In the genomic region with DNA sequence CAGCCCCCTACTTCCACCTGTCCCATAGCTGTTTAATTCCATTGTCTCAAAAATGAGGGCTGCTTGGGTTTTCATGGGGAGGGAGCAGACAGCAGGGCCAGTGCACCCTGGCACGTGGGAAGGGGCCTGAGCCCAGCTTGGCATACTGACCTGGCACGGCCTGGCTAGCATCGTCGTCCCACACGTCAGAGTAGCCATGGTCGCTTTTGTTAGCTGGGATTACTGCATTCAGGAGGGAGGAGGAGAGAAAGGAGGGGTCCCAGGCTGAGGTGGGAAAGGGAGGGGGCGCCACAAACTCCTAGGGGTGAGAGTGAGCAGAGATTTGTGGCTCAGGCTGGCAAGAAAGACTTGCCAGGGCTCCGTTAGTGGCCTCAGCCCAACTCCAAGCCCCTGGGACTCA, we compare ENCODE assay signal across 23 cellular contexts.
"Had no signal": no experiment of that assay in that cellular context is flagged by ENCODE, and none has a peak within 500 bp of the region (broad histone marks: within the 10 kb centered on the region; RNA-seq: fewer than 3 reads in every experiment).

No MANE protein-coding gene starts in this region.

- ATAC-seq: activated CD4-positive, alpha-beta T cell treated with anti-CD3 and anti-CD28 coated beads for 36 hours; activated T-cell treated with anti-CD3 and anti-CD28 coated beads, Interleukin-2, amount 50 U/mL, for 4 hours; esophagus mucosa; left cardiac atrium had no signal

- H3K27me3 Mint-ChIP-seq: activated B cell treated with CpG ODN at 0.5 μM for 24 hours; activated CD4-positive, alpha-beta T cell treated with anti-CD3 and anti-CD28 coated beads for 36 hours; activated naive CD8-positive, alpha-beta T cell treated with anti-CD3 and anti-CD28 coated beads for 36 hours; naive B cell had no signal

- H3K27ac Mint-ChIP-seq: activated B cell treated with CpG ODN at 0.5 μM for 24 hours; activated CD4-positive, alpha-beta T cell treated with anti-CD3 and anti-CD28 coated beads for 36 hours; activated naive CD8-positive, alpha-beta T cell treated with anti-CD3 and anti-CD28 coated beads for 36 hours; dendritic cell treated with granulocyte-macrophage colony-stimulating factor and Interleukin-4, amounts not matched to agents 40 ng/mL and 50 ng/mL, for 4 days; naive B cell; type B pancreatic cell had no signal

- H3K9me3 Mint-ChIP-seq: activated B cell treated with CpG ODN at 0.5 μM for 24 hours; activated naive CD8-positive, alpha-beta T cell treated with anti-CD3 and anti-CD28 coated beads for 36 hours; activated T-cell treated with anti-CD3 and anti-CD28 coated beads, Interleukin-2, amount 50 U/mL, for 4 hours; dendritic cell treated with granulocyte-macrophage colony-stimulating factor and Interleukin-4, amounts not matched to agents 40 ng/mL and 50 ng/mL, for 4 days; naive B cell; type B pancreatic cell had no signal

- H3K27me3 ChIP-seq: hepatocyte, vagina had no signal

- H3K79me2 ChIP-seq: hepatocyte had no signal

- H3K27ac ChIP-seq: cardiac muscle cell, hepatocyte, thoracic aorta, vagina had no signal

- H3K4me3 Mint-ChIP-seq: activated B cell treated with CpG ODN at 0.5 μM for 24 hours; activated CD4-positive, alpha-beta T cell treated with anti-CD3 and anti-CD28 coated beads for 36 hours; activated naive CD8-positive, alpha-beta T cell treated with anti-CD3 and anti-CD28 coated beads for 36 hours; activated T-cell treated with anti-CD3 and anti-CD28 coated beads, Interleukin-2, amount 50 U/mL, for 4 hours; dendritic cell treated with granulocyte-macrophage colony-stimulating factor and Interleukin-4, amounts not matched to agents 40 ng/mL and 50 ng/mL, for 4 days; naive B cell; type B pancreatic cell had no signal

- H3K36me3 ChIP-seq: cardiac muscle cell, thoracic aorta, vagina had no signal

- FAIRE-seq: endothelial cell of umbilical vein had no signal

- H3K4me2 ChIP-seq: hepatocyte had no signal

- DNase-seq: activated B cell treated with CpG ODN at 0.5 μM for 24 hours; activated CD4-positive, alpha-beta T cell treated with anti-CD3 and anti-CD28 coated beads for 36 hours; activated CD4-positive, alpha-beta T cell treated with anti-CD3 and anti-CD28 coated beads, Interleukin-2, amount 50 U/mL, for 48 hours; activated CD8-positive, alpha-beta memory T cell treated with anti-CD3 and anti-CD28 coated beads, Interleukin-2, amount 50 U/mL, for 48 hours; activated naive CD4-positive, alpha-beta T cell treated with Interleukin-2 at 50 U/mL for 16 hours; activated naive CD8-positive, alpha-beta T cell treated with anti-CD3 and anti-CD28 coated beads for 36 hours; activated T-cell treated with anti-CD3 and anti-CD28 coated beads, Interleukin-2, amount 50 U/mL, for 4 hours; effector CD4-positive, alpha-beta T cell; foreskin melanocyte; islet precursor cell; left cardiac atrium; naive B cell; stimulated activated CD4-positive, alpha-beta T cell treated with anti-CD3 and anti-CD28 coated beads, Interleukin-2, amount 100 ng/mL, for 48 hours; stimulated activated naive CD4-positive, alpha-beta T cell; T1000 had no signal

- H2AFZ ChIP-seq: hepatocyte had no signal

- H3K9me3 ChIP-seq: thoracic aorta, vagina had no signal

- H3K4me3 ChIP-seq: cardiac muscle cell, hepatocyte, thoracic aorta, vagina had no signal

- H3K36me3 Mint-ChIP-seq: activated naive CD8-positive, alpha-beta T cell treated with anti-CD3 and anti-CD28 coated beads for 36 hours; naive B cell; type B pancreatic cell had no signal
